ENCODE assay signal across 8 cellular contexts in genomic region chr2:9552491-9553178, GRCh38. TPM values are rescaled to one million over a fixed set of nuclear protein-coding genes. Genes with fewer than 3 reads are reported as not detected.
DNase-seq lines count a peak whose midpoint lies in the region; ATAC-seq and TF ChIP-seq lines count a peak whose summit lies in the region.

No MANE protein-coding gene starts in this region.

- ATAC-seq in activated T-cell treated with anti-CD3 and anti-CD28 coated beads, Interleukin-2, amount 50 U/mL, for 4 hours: peak; percentile 8 to 29
- peak; percentile 61 for ATAC-seq in thoracic aorta (ENCODE audit: insufficient number of reproducible peaks, low FRiP score, low read depth)
- ATAC-seq in HG02571 (IDR thresholded peaks at IDR 0.05; ENCODE audit: unreplicated experiment): no peak

- no peaks in the 10 kb centered on the region for H3K27me3 ChIP-seq in thoracic aorta (replicated peaks; ENCODE audit: insufficient read depth)

- H3K36me3 Mint-ChIP-seq in activated T-cell treated with anti-CD3 and anti-CD28 coated beads, Interleukin-2, amount 50 U/mL, for 4 hours (ENCODE audit: insufficient read depth): peaks cover 5% of the 10 kb centered on the region

- H3K4me3 Mint-ChIP-seq in activated T-cell treated with anti-CD3 and anti-CD28 coated beads, Interleukin-2, amount 50 U/mL, for 4 hours: peak overlapping the region; percentile 99

- peak overlapping the region; percentile 48 to 97 for H3K27ac ChIP-seq in thoracic aorta
- no peak overlapping the region for H3K27ac ChIP-seq in substantia nigra (ENCODE audit: low read depth, low read length, poor library complexity, severe bottlenecking)

- H3K27me3 Mint-ChIP-seq in activated T-cell treated with anti-CD3 and anti-CD28 coated beads, Interleukin-2, amount 50 U/mL, for 4 hours (ENCODE audit: low read depth): no peaks in the 10 kb centered on the region

- peaks cover 66% of the 10 kb centered on the region for H3K4me1 Mint-ChIP-seq in activated T-cell treated with anti-CD3 and anti-CD28 coated beads, Interleukin-2, amount 50 U/mL, for 4 hours (ENCODE audit: low read depth)

- no peak for TF ChIP-seq CTCF in thoracic aorta (IDR thresholded peaks at IDR 0.05)

- no peaks in the 10 kb centered on the region for H3K36me3 ChIP-seq in thoracic aorta

- DNase-seq in activated T-cell treated with anti-CD3 and anti-CD28 coated beads, Interleukin-2, amount 50 U/mL, for 4 hours: no peak
- DNase-seq in activated T-cell treated with anti-CD3 and anti-CD28 coated beads, Interleukin-2, amount 50 U/mL, for 48 hours: no peak
- peak; percentile 88 for DNase-seq in SW480 (ENCODE audit: low spot score)
- DNase-seq in fibroblast of peridontal ligament (ENCODE audit: extremely low read depth): peak; percentile 91
- no peak for DNase-seq in thoracic aorta (ENCODE audit: low spot score)
- DNase-seq in globus pallidus (ENCODE audit: low spot score): no peak
- DNase-seq in substantia nigra (lab: John Stamatoyannopoulos, UW): no peak

- no peaks in the 10 kb centered on the region for H3K9me3 Mint-ChIP-seq in activated T-cell treated with anti-CD3 and anti-CD28 coated beads, Interleukin-2, amount 50 U/mL, for 4 hours

- H3K4me1 ChIP-seq in thoracic aorta (ENCODE audit: control insufficient read depth in 1 of 2, low read depth in 2 of 2): peaks cover 55 to 72% of the 10 kb centered on the region in 2 donors

- H3K4me3 ChIP-seq in thoracic aorta: peak overlapping the region; percentile 43

- H3K9me3 ChIP-seq in thoracic aorta: no peaks in the 10 kb centered on the region

RNA-seq across cellular contexts. Expression of gene ADAM17, which starts 3.0 kb away (rescaled TPM):
- total RNA-seq in activated T-cell treated with anti-CD3 and anti-CD28 coated beads, Interleukin-2, amount 50 U/mL, for 4 hours: 10 to 100 TPM; 19.6 to 42.0 (median 21.6) TPM
- 10 to 100 TPM; 21.8 to 32.4 TPM for total RNA-seq in thoracic aorta

Comparison
In these comparisons a context has a peak if more than half of its experiments do, and no peak if none do; other contexts are left out.
1. DNase-seq: peak in SW480 (single experiment) and fibroblast of peridontal ligament (single experiment); none in activated T-cell treated with anti-CD3 and anti-CD28 coated beads, Interleukin-2, amount 50 U/mL, for 4 hours (single experiment), activated T-cell treated with anti-CD3 and anti-CD28 coated beads, Interleukin-2, amount 50 U/mL, for 48 hours (0 of 2), thoracic aorta (single experiment), globus pallidus (single experiment) and substantia nigra (0 of 49).